ENCODE assay signal across 7 cellular contexts in the genomic region with DNA sequence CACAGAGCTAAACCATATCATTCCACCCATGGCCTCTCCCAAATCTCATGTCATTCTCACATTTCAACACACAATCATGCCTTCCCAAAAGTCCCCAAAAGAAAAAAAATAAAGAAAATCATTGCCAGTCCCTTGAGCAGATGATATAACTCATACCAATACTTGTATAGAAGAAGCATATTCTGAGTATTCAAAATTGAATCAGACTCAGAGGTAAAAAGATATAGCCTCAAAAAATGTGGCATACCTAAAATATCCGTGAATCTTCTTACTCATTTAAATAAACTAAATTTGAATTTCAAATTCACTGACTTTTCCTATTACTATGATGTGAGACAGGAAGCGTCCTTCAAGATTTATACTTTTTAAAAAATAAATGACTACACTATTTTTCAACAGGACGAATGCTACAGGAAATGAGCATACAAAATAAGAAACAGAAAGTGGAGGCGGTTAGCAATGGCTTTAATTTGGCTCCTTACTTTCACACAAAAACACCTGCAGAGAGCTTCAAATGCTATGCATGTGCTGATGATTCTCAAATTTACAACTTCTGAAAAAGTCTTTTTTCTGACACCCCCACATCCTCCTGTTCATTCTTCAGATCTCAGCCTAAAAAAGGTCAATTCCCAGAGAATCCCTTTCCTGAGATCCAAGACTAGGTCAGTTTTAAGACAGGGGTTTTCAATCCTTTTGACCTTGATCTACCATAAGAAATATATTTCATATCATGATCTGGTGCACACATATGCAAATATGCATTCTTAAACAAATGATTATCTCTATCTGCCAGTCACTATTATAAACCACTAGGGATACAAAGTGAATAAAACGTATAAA. TPM values are rescaled to one million over a fixed set of nuclear protein-coding genes. Genes with fewer than 3 reads are reported as not detected.
DNase-seq lines count a peak whose midpoint lies in the region; ATAC-seq and TF ChIP-seq lines count a peak whose summit lies in the region.

No MANE protein-coding gene starts in this region.

- H3K4me3 ChIP-seq in GM23338 (no peak overlapping the region), prostate gland (no peak overlapping the region)
- peak overlapping the region; percentile 11 for H3K4me3 ChIP-seq in naive thymus-derived CD4-positive, alpha-beta T cell (ENCODE audit: low read length)

- H3K4me1 Mint-ChIP-seq in GM23338, result peaks cover 25% of the 10 kb centered on the region
- H3K4me1 Mint-ChIP-seq in naive thymus-derived CD4-positive, alpha-beta T cell, result peaks cover 0 to 24% (median 22%) of the 10 kb centered on the region in 7 donors

- no peaks in the 10 kb centered on the region for H3K9me3 ChIP-seq in naive thymus-derived CD4-positive, alpha-beta T cell (ENCODE audit: control insufficient read depth in 2 of 3, low read length in 3 of 3)
- H3K9me3 ChIP-seq in prostate gland, result no peaks in the 10 kb centered on the region

- H3K36me3 ChIP-seq in GM23338 (ENCODE audit: insufficient read depth) (no peaks in the 10 kb centered on the region), prostate gland (no peaks in the 10 kb centered on the region)
- H3K36me3 ChIP-seq in naive thymus-derived CD4-positive, alpha-beta T cell (ENCODE audit: control insufficient read depth in 2 of 3, insufficient read depth in 3 of 3, low read length in 3 of 3), result no peaks in the 10 kb centered on the region

- H3K9me2 ChIP-seq in GM23338 (ENCODE audit: insufficient read depth), result no peaks in the 10 kb centered on the region

- POLR2A ChIA-PET in naive thymus-derived CD4-positive, alpha-beta T cell (lab: Charles Lee), result interaction anchor here (1.1 to 1.3 kb wide), 2 partner anchors 39 to 239 kb away, joined by 3 read pairs; no protein-coding TSS in a partner anchor

- no peak for DNase-seq in GM23338 (ENCODE audit: low spot score)
- peak in 5 of 9 donors; percentile 11 to 41 (median 29) for DNase-seq in naive thymus-derived CD4-positive, alpha-beta T cell
- DNase-seq in NCI-H1436 (lab: John Stamatoyannopoulos, UW), result no peak
- no peak for DNase-seq in prostate gland (ENCODE audit: low spot score)
- DNase-seq in central memory CD4-positive, alpha-beta T cell, result no peak

- no peaks in the 10 kb centered on the region for H3K79me2 ChIP-seq in GM23338 (replicated peaks; ENCODE audit: insufficient read depth)

- H3K4me1 ChIP-seq in GM23338 (ENCODE audit: insufficient read depth) (peaks cover 21% of the 10 kb centered on the region), prostate gland (replicated peaks) (no peaks in the 10 kb centered on the region)
- peaks cover 0 to 18% of the 10 kb centered on the region in 2 donors for H3K4me1 ChIP-seq in naive thymus-derived CD4-positive, alpha-beta T cell (ENCODE audit: control insufficient read depth in 2 of 2, insufficient read depth in 2 of 2, low read length in 2 of 2)

- H3K27me3 ChIP-seq in GM23338 (ENCODE audit: insufficient read depth) (no peaks in the 10 kb centered on the region), prostate gland (replicated peaks; ENCODE audit: insufficient read depth) (no peaks in the 10 kb centered on the region)
- no peaks in the 10 kb centered on the region for H3K27me3 ChIP-seq in naive thymus-derived CD4-positive, alpha-beta T cell (ENCODE audit: control insufficient read depth in 2 of 2, insufficient read depth in 2 of 2, low read length in 2 of 2)

- H4K20me1 ChIP-seq in GM23338 (replicated peaks; ENCODE audit: insufficient read depth), result no peaks in the 10 kb centered on the region

- H3K4me2 ChIP-seq in GM23338, result peak overlapping the region; percentile 17

- TF ChIP-seq CTCF in GM23338 (conservative IDR thresholded peaks at IDR 0.05; ENCODE audit: low read depth in 2 of 2), result no peak
- TF ChIP-seq CTCF in prostate gland (IDR thresholded peaks at IDR 0.05), result no peak

- CTCF ChIA-PET in naive thymus-derived CD4-positive, alpha-beta T cell (lab: Charles Lee), result no interaction called here

- WGBS in prostate gland, result 84% methylated on average over 5 of the region's 5 CpGs

- H3K27ac ChIP-seq in GM23338 (ENCODE audit: low read depth) (peak overlapping the region; percentile 7; the same call in 1 of the 2 replicates), prostate gland (no peak overlapping the region)
- H3K27ac ChIP-seq in naive thymus-derived CD4-positive, alpha-beta T cell (ENCODE audit: low read depth, low read length), result peak overlapping the region; percentile 49

- no peaks in the 10 kb centered on the region for H3K36me3 Mint-ChIP-seq in GM23338 (ENCODE audit: low read depth)
- peaks cover 0 to 5% (median 0%) of the 10 kb centered on the region in 5 donors for H3K36me3 Mint-ChIP-seq in naive thymus-derived CD4-positive, alpha-beta T cell

- no peaks in the 10 kb centered on the region for H3K9me3 Mint-ChIP-seq in GM23338
- H3K9me3 Mint-ChIP-seq in naive thymus-derived CD4-positive, alpha-beta T cell, result peaks cover 0 to 2% (median 0%) of the 10 kb centered on the region in 11 donors

- no peak for TF ChIP-seq POLR2A in prostate gland (IDR thresholded peaks at IDR 0.05)

- H3K4me3 Mint-ChIP-seq in GM23338, result no peak overlapping the region
- H3K4me3 Mint-ChIP-seq in naive thymus-derived CD4-positive, alpha-beta T cell, result peak overlapping the region in 9 of 10 donors; percentile 6 to 78 (median 43)

- peak overlapping the region; percentile 49; the same call in 1 of the 2 replicates for H3K27ac Mint-ChIP-seq in GM23338
- H3K27ac Mint-ChIP-seq in naive thymus-derived CD4-positive, alpha-beta T cell, result peak overlapping the region; percentile 45 to 92 (median 84)

- peaks cover 3% of the 10 kb centered on the region for H3K27me3 Mint-ChIP-seq in GM23338 (ENCODE audit: insufficient read depth, low read depth, poor library complexity)
- H3K27me3 Mint-ChIP-seq in naive thymus-derived CD4-positive, alpha-beta T cell, result no peaks in the 10 kb centered on the region

- H2AFZ ChIP-seq in GM23338, result no peak overlapping the region

- no peaks in the 10 kb centered on the region for H3F3A ChIP-seq in GM23338 (replicated peaks; ENCODE audit: low read depth)

- intact Hi-C loops in naive thymus-derived CD4-positive, alpha-beta T cell (cut with micrococcal nuclease), result loop anchor here (1.0 to 2.0 kb wide), 2 partner anchors 39 to 278 kb away; no protein-coding TSS in a partner anchor
- intact Hi-C loops in prostate gland (cut with DNase I), result no loop called here

- ATAC-seq in GM18873 (IDR thresholded peaks at IDR 0.05; ENCODE audit: low FRiP score, unreplicated experiment) (peak; percentile 83), GM23338 (no peak), HG03565 (IDR thresholded peaks at IDR 0.05; ENCODE audit: unreplicated experiment) (peak; percentile 67)
- ATAC-seq in naive thymus-derived CD4-positive, alpha-beta T cell, result no peak

TF ChIP-seq in GM23338, 12 proteins besides CTCF, POLR2A, EP300 and RAD21 (continues in another document):
- TF ChIP-seq CREB1 (CRISPR knock-in tag; IDR thresholded peaks at IDR 0.05; ENCODE audit: low read depth) (no peak), EZH2phosphoT487 (IDR thresholded peaks at IDR 0.05; ENCODE audit: unreplicated experiment) (no peak), JUNB (IDR thresholded peaks at IDR 0.05; ENCODE audit: unreplicated experiment) (no peak), EZH2 (IDR thresholded peaks at IDR 0.05; ENCODE audit: low read depth, unreplicated experiment) (no peak)
- TF ChIP-seq, protein P1, sequence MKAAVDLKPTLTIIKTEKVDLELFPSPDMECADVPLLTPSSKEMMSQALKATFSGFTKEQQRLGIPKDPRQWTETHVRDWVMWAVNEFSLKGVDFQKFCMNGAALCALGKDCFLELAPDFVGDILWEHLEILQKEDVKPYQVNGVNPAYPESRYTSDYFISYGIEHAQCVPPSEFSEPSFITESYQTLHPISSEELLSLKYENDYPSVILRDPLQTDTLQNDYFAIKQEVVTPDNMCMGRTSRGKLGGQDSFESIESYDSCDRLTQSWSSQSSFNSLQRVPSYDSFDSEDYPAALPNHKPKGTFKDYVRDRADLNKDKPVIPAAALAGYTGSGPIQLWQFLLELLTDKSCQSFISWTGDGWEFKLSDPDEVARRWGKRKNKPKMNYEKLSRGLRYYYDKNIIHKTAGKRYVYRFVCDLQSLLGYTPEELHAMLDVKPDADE (IDR thresholded peaks at IDR 0.05), result no peak

RNA-seq across cellular contexts. Expression of a gene that starts 39.6 kb away (rescaled TPM):
- 40.5 and 41.7 TPM in 2 replicates for total RNA-seq in GM23338 (2014; rRNA removed; shearing (Covaris generic))
- 28.3 and 28.4 TPM in 2 replicates for polyA plus RNA-seq in GM23338 (2016; fragmentation: Nextera tagmentation; extraction: Ambion mirVana)
- total RNA-seq in naive thymus-derived CD4-positive, alpha-beta T cell, result 10 to 100 TPM; 30.5 to 40.8 (median 32.4) TPM
- polyA plus RNA-seq in naive thymus-derived CD4-positive, alpha-beta T cell, result 10 to 100 TPM; 16.5 to 17.0 TPM
- total RNA-seq in prostate gland, result 100 to 1,000 TPM in 1 of 2 donors, 10 to 100 TPM in 1; 89.2 to 180 TPM

RNA-seq across cellular contexts. Expression of a gene that starts 42.9 kb away (rescaled TPM):
- 15.4 TPM in 2 replicates for total RNA-seq in GM23338 (2014; rRNA removed; shearing (Covaris generic))
- polyA plus RNA-seq in GM23338 (2016; fragmentation: Nextera tagmentation; extraction: Ambion mirVana), result 4.1 and 4.4 TPM in 2 replicates
- 1 to 10 TPM; 2.6 to 5.8 (median 3.4) TPM for total RNA-seq in naive thymus-derived CD4-positive, alpha-beta T cell
- polyA plus RNA-seq in naive thymus-derived CD4-positive, alpha-beta T cell, result 1 to 10 TPM; 2.5 to 4.3 TPM
- total RNA-seq in prostate gland, result 10 to 100 TPM; 13.4 to 15.5 TPM

Comparison
In these comparisons a context has a peak if more than half of its experiments do, and no peak if none do; other contexts are left out.
1. ATAC-seq: peak in GM18873 (single experiment) and HG03565 (single experiment); none in GM23338 (single experiment) and naive thymus-derived CD4-positive, alpha-beta T cell (single experiment).
2. DNase-seq: peak in naive thymus-derived CD4-positive, alpha-beta T cell (5 of 9); none in GM23338 (single experiment), NCI-H1436 (single experiment), prostate gland (single experiment) and central memory CD4-positive, alpha-beta T cell (single experiment).
3. H3K27ac ChIP-seq: peak in GM23338 (single experiment) and naive thymus-derived CD4-positive, alpha-beta T cell (single experiment); none in prostate gland (0 of 2).